Comparison of ENCODE assay signal across 7 cellular contexts in genomic region chr11:64917663-64917995, GRCh38. TPM values are rescaled to one million over a fixed set of nuclear protein-coding genes. Genes with fewer than 3 reads are reported as not detected.
DNase-seq lines count a peak whose midpoint lies in the region; ATAC-seq lines count a peak whose summit lies in the region.

No MANE protein-coding gene starts in this region.

- H3K9ac ChIP-seq in HUES48 (ENCODE audit: low read depth, low read length): peak overlapping the region; percentile 35; the same call in 1 of the 2 replicates

- H3K4me3 ChIP-seq in HUES48 (ENCODE audit: low read depth, low read length) (peak overlapping the region; percentile 65), iPS-18c (ENCODE audit: insufficient read depth, low read depth, low read length) (peak overlapping the region; percentile 40; the same call in 1 of the 2 replicates)

- peak overlapping the region; percentile 65 for H3K27ac ChIP-seq in HUES48 (ENCODE audit: low read depth, low read length)

- peak overlapping the region; percentile 92 for H3K27ac Mint-ChIP-seq in activated T-helper 2 cell treated with anti-CD3 and anti-CD28 coated beads, Interferon-gamma antibody, Interleukin-2, Interleukin-4, amounts not matched to agents 10 μg/mL and 5 μg/mL and 100 μg/mL, durations not matched to agents 14 hours and 24 hours and 36 hours
- H3K27ac Mint-ChIP-seq in stimulated activated naive CD8-positive, alpha-beta T cell treated with anti-CD3 and anti-CD28 coated beads, Interleukin-15, amount 100 ng/mL, for 72 hours: peak overlapping the region; percentile 95 to 99

- no peak for ATAC-seq in stimulated activated naive CD8-positive, alpha-beta T cell treated with anti-CD3 and anti-CD28 coated beads, Interleukin-15, amount 100 ng/mL, for 72 hours
- ATAC-seq in HG03175 (IDR thresholded peaks at IDR 0.05; ENCODE audit: unreplicated experiment) (no peak), HG02885 (IDR thresholded peaks at IDR 0.05; ENCODE audit: poor library complexity, unreplicated experiment) (no peak)

- H3K27me3 ChIP-seq in HUES48 (ENCODE audit: control insufficient read depth, insufficient read depth, low read length): no peaks in the 10 kb centered on the region

- H3K9me3 ChIP-seq in HUES48 (ENCODE audit: control insufficient read depth, insufficient read depth, low read length): no peaks in the 10 kb centered on the region
- H3K9me3 ChIP-seq in iPS-18c (ENCODE audit: control insufficient read depth, insufficient read depth, low read length): no peaks in the 10 kb centered on the region

- intact Hi-C loops in activated T-helper 2 cell treated with anti-CD3 and anti-CD28 coated beads, Interferon-gamma antibody, Interleukin-2, Interleukin-4, amounts not matched to agents 10 μg/mL and 5 μg/mL and 100 μg/mL, durations not matched to agents 14 hours and 24 hours and 36 hours (cut with micrococcal nuclease): loop anchor here (1.0 to 10.0 kb wide), 7 partner anchors 59 to 197 kb away; partner anchors contain the start of genes ARL2, SF1, SNX15 and TM7SF2

- no peaks in the 10 kb centered on the region for H3K27me3 Mint-ChIP-seq in activated T-helper 2 cell treated with anti-CD3 and anti-CD28 coated beads, Interferon-gamma antibody, Interleukin-2, Interleukin-4, amounts not matched to agents 10 μg/mL and 5 μg/mL and 100 μg/mL, durations not matched to agents 14 hours and 24 hours and 36 hours (ENCODE audit: low read depth)
- H3K27me3 Mint-ChIP-seq in stimulated activated naive CD8-positive, alpha-beta T cell treated with anti-CD3 and anti-CD28 coated beads, Interleukin-15, amount 100 ng/mL, for 72 hours: no peaks in the 10 kb centered on the region

- peaks cover 21% of the 10 kb centered on the region for H3K4me1 Mint-ChIP-seq in activated T-helper 2 cell treated with anti-CD3 and anti-CD28 coated beads, Interferon-gamma antibody, Interleukin-2, Interleukin-4, amounts not matched to agents 10 μg/mL and 5 μg/mL and 100 μg/mL, durations not matched to agents 14 hours and 24 hours and 36 hours (ENCODE audit: low read depth)
- peaks cover 42% of the 10 kb centered on the region for H3K4me1 Mint-ChIP-seq in stimulated activated naive CD8-positive, alpha-beta T cell treated with anti-CD3 and anti-CD28 coated beads, Interleukin-15, amount 100 ng/mL, for 72 hours

- H3K4me3 Mint-ChIP-seq in activated T-helper 2 cell treated with anti-CD3 and anti-CD28 coated beads, Interferon-gamma antibody, Interleukin-2, Interleukin-4, amounts not matched to agents 10 μg/mL and 5 μg/mL and 100 μg/mL, durations not matched to agents 14 hours and 24 hours and 36 hours (ENCODE audit: low read depth): peak overlapping the region; percentile 89
- H3K4me3 Mint-ChIP-seq in stimulated activated naive CD8-positive, alpha-beta T cell treated with anti-CD3 and anti-CD28 coated beads, Interleukin-15, amount 100 ng/mL, for 72 hours: peak overlapping the region; percentile 94 to 97

- no peak for DNase-seq in activated T-helper 2 cell treated with anti-CD3 and anti-CD28 coated beads, Interferon-gamma antibody, Interleukin-2, Interleukin-4, amounts not matched to agents 10 μg/mL and 5 μg/mL and 100 μg/mL, durations not matched to agents 14 hours and 24 hours and 36 hours (ENCODE audit: low spot score)
- DNase-seq in stimulated activated naive CD8-positive, alpha-beta T cell treated with anti-CD3 and anti-CD28 coated beads, Interleukin-15, amount 100 ng/mL, for 72 hours: no peak
- no peak for DNase-seq in NCI-H2196 treated with DMSO at 0.1 percent for 48 hours (lab: John Stamatoyannopoulos, UW; ENCODE audit: unreplicated experiment)

- H3K36me3 ChIP-seq in HUES48 (ENCODE audit: control insufficient read depth, insufficient read depth, low read length): peaks cover 15% of the 10 kb centered on the region

- H3K36me3 Mint-ChIP-seq in activated T-helper 2 cell treated with anti-CD3 and anti-CD28 coated beads, Interferon-gamma antibody, Interleukin-2, Interleukin-4, amounts not matched to agents 10 μg/mL and 5 μg/mL and 100 μg/mL, durations not matched to agents 14 hours and 24 hours and 36 hours (ENCODE audit: low read depth): peaks cover 8% of the 10 kb centered on the region

- H3K4me1 ChIP-seq in HUES48 (ENCODE audit: control insufficient read depth, insufficient read depth, low read length): peaks cover 12% of the 10 kb centered on the region; the same call in 1 of the 2 replicates

- no peaks in the 10 kb centered on the region for H3K9me3 Mint-ChIP-seq in activated T-helper 2 cell treated with anti-CD3 and anti-CD28 coated beads, Interferon-gamma antibody, Interleukin-2, Interleukin-4, amounts not matched to agents 10 μg/mL and 5 μg/mL and 100 μg/mL, durations not matched to agents 14 hours and 24 hours and 36 hours
- no peaks in the 10 kb centered on the region for H3K9me3 Mint-ChIP-seq in stimulated activated naive CD8-positive, alpha-beta T cell treated with anti-CD3 and anti-CD28 coated beads, Interleukin-15, amount 100 ng/mL, for 72 hours

RNA-seq across cellular contexts. Expression of gene ATG2A, which starts 0.6 kb away (rescaled TPM):
- total RNA-seq in activated T-helper 2 cell treated with anti-CD3 and anti-CD28 coated beads, Interferon-gamma antibody, Interleukin-2, Interleukin-4, amounts not matched to agents 10 μg/mL and 5 μg/mL and 100 μg/mL, durations not matched to agents 14 hours and 24 hours and 36 hours: 20.7 and 26.1 TPM in 2 replicates

RNA-seq across cellular contexts. Expression of gene PPP2R5B, which starts 6.9 kb away (rescaled TPM):
- 13.6 and 16.1 TPM in 2 replicates for total RNA-seq in activated T-helper 2 cell treated with anti-CD3 and anti-CD28 coated beads, Interferon-gamma antibody, Interleukin-2, Interleukin-4, amounts not matched to agents 10 μg/mL and 5 μg/mL and 100 μg/mL, durations not matched to agents 14 hours and 24 hours and 36 hours

RNA-seq across cellular contexts. Expression of gene GPHA2, which starts 18.1 kb away (rescaled TPM):
- total RNA-seq in activated T-helper 2 cell treated with anti-CD3 and anti-CD28 coated beads, Interferon-gamma antibody, Interleukin-2, Interleukin-4, amounts not matched to agents 10 μg/mL and 5 μg/mL and 100 μg/mL, durations not matched to agents 14 hours and 24 hours and 36 hours: not detected in 2 replicates

RNA-seq across cellular contexts. Expression of gene EHD1, which starts 39.2 kb away (rescaled TPM):
- 107 TPM in 2 replicates for total RNA-seq in activated T-helper 2 cell treated with anti-CD3 and anti-CD28 coated beads, Interferon-gamma antibody, Interleukin-2, Interleukin-4, amounts not matched to agents 10 μg/mL and 5 μg/mL and 100 μg/mL, durations not matched to agents 14 hours and 24 hours and 36 hours

RNA-seq across cellular contexts. Expression of gene MAJIN, which starts 54.3 kb away (rescaled TPM):
- total RNA-seq in activated T-helper 2 cell treated with anti-CD3 and anti-CD28 coated beads, Interferon-gamma antibody, Interleukin-2, Interleukin-4, amounts not matched to agents 10 μg/mL and 5 μg/mL and 100 μg/mL, durations not matched to agents 14 hours and 24 hours and 36 hours: not detected in 2 replicates
